1 cellular context compared by ENCODE assay signal in genomic region chr3:58973796-58974195, GRCh38.
TF ChIP-seq lines count a peak whose summit lies in the region.

No MANE protein-coding gene starts in this region.

TF ChIP-seq in IMR-90, 13 proteins besides CTCF, POLR2A, EP300 and RAD21:
- TF ChIP-seq ELK1 (IDR thresholded peaks at IDR 0.05; ENCODE audit: borderline replicate concordance, low read depth, low read length) (no peak), RFX5 (IDR thresholded peaks at IDR 0.05; ENCODE audit: low read depth, low read length) (no peak), NFE2L2 (IDR thresholded peaks at IDR 0.05; ENCODE audit: low read depth, low read length) (no peak), MXI1 (IDR thresholded peaks at IDR 0.05; ENCODE audit: borderline replicate concordance, low read depth, low read length) (no peak), CEBPB (IDR thresholded peaks at IDR 0.05; ENCODE audit: low read depth, low read length) (no peak), MAFK (IDR thresholded peaks at IDR 0.05; ENCODE audit: low read depth, low read length) (no peak), SMC3 (IDR thresholded peaks at IDR 0.05; ENCODE audit: low read depth, low read length) (no peak), FOS (IDR thresholded peaks at IDR 0.05; ENCODE audit: low read depth, low read length) (no peak), USF2 (IDR thresholded peaks at IDR 0.05; ENCODE audit: low read depth, low read length) (no peak), BHLHE40 (IDR thresholded peaks at IDR 0.05; ENCODE audit: low read depth, low read length) (no peak), RCOR1 (IDR thresholded peaks at IDR 0.05; ENCODE audit: insufficient replicate concordance, low read length) (no peak), CHD1 (IDR thresholded peaks at IDR 0.05; ENCODE audit: low read depth, low read length) (no peak), MAZ (IDR thresholded peaks at IDR 0.05; ENCODE audit: borderline replicate concordance, low read depth, low read length) (no peak)
TF ChIP-seq in IMR-90: peak in this region for 0.
